Comparison of ENCODE assay signal across 8 cellular contexts in the genomic region with DNA sequence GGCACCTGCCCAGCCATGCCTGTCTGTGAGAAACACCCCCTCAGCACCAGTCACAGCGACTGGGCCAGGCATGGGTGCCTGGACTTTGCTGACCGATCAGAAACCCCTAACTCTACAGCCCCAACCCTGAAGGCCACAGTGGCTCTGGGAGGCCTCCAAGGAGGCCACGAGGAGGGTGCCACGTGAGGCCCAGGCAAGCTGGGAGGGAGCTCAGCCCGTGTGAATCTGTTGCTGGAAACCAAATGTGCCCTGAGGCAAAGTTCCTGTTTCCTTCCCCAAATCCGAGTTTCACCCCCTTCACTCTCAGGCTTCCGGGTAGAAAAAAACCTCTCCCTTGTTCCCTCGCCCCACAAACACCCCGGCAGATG. TPM values are rescaled to one million over a fixed set of nuclear protein-coding genes. Genes with fewer than 3 reads are reported as not detected.
A peak's percentile ranks its signal among the peaks of the same experiment; 100 is the strongest.
DNase-seq lines count a peak whose midpoint lies in the region; ATAC-seq and TF ChIP-seq lines count a peak whose summit lies in the region.

No MANE protein-coding gene starts in this region.

- no peak overlapping the region for H3K4me3 ChIP-seq in naive thymus-derived CD4-positive, alpha-beta T cell (ENCODE audit: low read length)
- no peak overlapping the region for H3K4me3 ChIP-seq in MG63

- no peaks in the 10 kb centered on the region for H3K27me3 ChIP-seq in naive thymus-derived CD4-positive, alpha-beta T cell (ENCODE audit: control insufficient read depth in 2 of 2, insufficient read depth in 2 of 2, low read length in 2 of 2)
- no peaks in the 10 kb centered on the region for H3K27me3 ChIP-seq in MG63

- H3K9me3 ChIP-seq in naive thymus-derived CD4-positive, alpha-beta T cell (ENCODE audit: control insufficient read depth in 2 of 3, low read length in 3 of 3) = no peaks in the 10 kb centered on the region
- no peaks in the 10 kb centered on the region for H3K9me3 ChIP-seq in MG63

- in situ Hi-C loops in GM13976 (cut with MboI; ENCODE audit: low sequenced_read_pairs, unreplicated experiment) = no loop called here

- peak overlapping the region; percentile 74 for H3K4me3 Mint-ChIP-seq in activated CD4-positive, alpha-beta memory T cell treated with anti-CD3 and anti-CD28 coated beads for 36 hours
- H3K4me3 Mint-ChIP-seq in naive thymus-derived CD4-positive, alpha-beta T cell = peak overlapping the region; percentile 78 to 90 (median 84)

- no peak overlapping the region for H3K27ac Mint-ChIP-seq in activated CD4-positive, alpha-beta memory T cell treated with anti-CD3 and anti-CD28 coated beads for 36 hours
- H3K27ac Mint-ChIP-seq in naive thymus-derived CD4-positive, alpha-beta T cell = peak overlapping the region in 8 of 9 donors; percentile 74 to 89 (median 80)

- H3K4me1 Mint-ChIP-seq in activated CD4-positive, alpha-beta memory T cell treated with anti-CD3 and anti-CD28 coated beads for 36 hours (ENCODE audit: low read depth) = peaks cover 22% of the 10 kb centered on the region
- peaks cover 8 to 35% (median 26%) of the 10 kb centered on the region in 7 donors for H3K4me1 Mint-ChIP-seq in naive thymus-derived CD4-positive, alpha-beta T cell

- CTCF ChIA-PET in activated CD4-positive, alpha-beta memory T cell treated with anti-CD3 and anti-CD28 coated beads for 36 hours (lab: Charles Lee) = interaction anchor here (0.7 kb wide), 1 partner anchor 9 kb away, joined by 4 read pairs; no protein-coding TSS in a partner anchor
- CTCF ChIA-PET in naive thymus-derived CD4-positive, alpha-beta T cell (lab: Charles Lee) = interaction anchor here (0.7 to 1.4 kb wide), 2 partner anchors 47 to 897 kb away, joined by 4 to 7 read pairs; no protein-coding TSS in a partner anchor
- CTCF ChIA-PET in HEK293T (lab: Yijun Ruan, JAX) = no interaction called here

- no peaks in the 10 kb centered on the region for H3K9me3 Mint-ChIP-seq in activated CD4-positive, alpha-beta memory T cell treated with anti-CD3 and anti-CD28 coated beads for 36 hours
- H3K9me3 Mint-ChIP-seq in naive thymus-derived CD4-positive, alpha-beta T cell = peaks cover 0 to 1% (median 0%) of the 10 kb centered on the region in 11 donors

- POLR2A ChIA-PET in activated CD4-positive, alpha-beta memory T cell treated with anti-CD3 and anti-CD28 coated beads for 36 hours (lab: Charles Lee) = no interaction called here
- POLR2A ChIA-PET in naive thymus-derived CD4-positive, alpha-beta T cell (lab: Charles Lee) = interaction anchor here (0.7 to 1.5 kb wide), 3 partner anchors 8 to 36 kb away, joined by 3 to 5 read pairs (median 3); partner anchors contain the start of genes NDUFS8 and TCIRG1
- POLR2A ChIA-PET in HEK293T (lab: Yijun Ruan, JAX) = no interaction called here

- peaks cover 6 to 14% of the 10 kb centered on the region in 2 donors for H3K4me1 ChIP-seq in naive thymus-derived CD4-positive, alpha-beta T cell (ENCODE audit: control insufficient read depth in 2 of 2, insufficient read depth in 2 of 2, low read length in 2 of 2)

- TF ChIP-seq CTCF in GM13976 (IDR thresholded peaks at IDR 0.05; ENCODE audit: borderline replicate concordance, control extremely low read depth, extremely low read depth, insufficient read depth, missing control alignments) = no peak

- no peaks in the 10 kb centered on the region for H3K27me3 Mint-ChIP-seq in activated CD4-positive, alpha-beta memory T cell treated with anti-CD3 and anti-CD28 coated beads for 36 hours
- no peaks in the 10 kb centered on the region for H3K27me3 Mint-ChIP-seq in naive thymus-derived CD4-positive, alpha-beta T cell

- no peak overlapping the region for H3K27ac ChIP-seq in naive thymus-derived CD4-positive, alpha-beta T cell (ENCODE audit: low read depth, low read length)

- H3K36me3 ChIP-seq in naive thymus-derived CD4-positive, alpha-beta T cell (ENCODE audit: control insufficient read depth in 2 of 3, insufficient read depth in 3 of 3, low read length in 3 of 3) = no peaks in the 10 kb centered on the region
- H3K36me3 ChIP-seq in MG63 = no peaks in the 10 kb centered on the region

- intact Hi-C loops in activated CD4-positive, alpha-beta memory T cell treated with anti-CD3 and anti-CD28 coated beads for 36 hours (cut with micrococcal nuclease) = loop anchor here (5.0 kb wide), 1 partner anchor 35 kb away; the partner anchor contains the start of gene TCIRG1
- intact Hi-C loops in naive thymus-derived CD4-positive, alpha-beta T cell (cut with micrococcal nuclease) = loop anchor here (5.0 to 10.0 kb wide), 3 partner anchors 120 to 272 kb away; partner anchors contain the start of genes CHKA (in 2 of the 2) and C11orf24 (in 1 of the 2)

- H3K36me3 Mint-ChIP-seq in activated CD4-positive, alpha-beta memory T cell treated with anti-CD3 and anti-CD28 coated beads for 36 hours = no peaks in the 10 kb centered on the region
- H3K36me3 Mint-ChIP-seq in naive thymus-derived CD4-positive, alpha-beta T cell = peaks cover 0 to 5% (median 0%) of the 10 kb centered on the region in 5 donors

- DNase-seq in GM13976 (ENCODE audit: low spot score) (peak; percentile 63), MG63 (no peak), HEK293T (ENCODE audit: extremely low spot score) (no peak)
- DNase-seq in activated CD4-positive, alpha-beta memory T cell treated with anti-CD3 and anti-CD28 coated beads for 36 hours = no peak
- no peak for DNase-seq in naive thymus-derived CD4-positive, alpha-beta T cell
- no peak for DNase-seq in effector CD4-positive, alpha-beta T cell

- peak; percentile 18 for ATAC-seq in HG02884 (IDR thresholded peaks at IDR 0.05; ENCODE audit: unreplicated experiment)
- no peak for ATAC-seq in naive thymus-derived CD4-positive, alpha-beta T cell
- no peak for ATAC-seq in SK-N-SH treated with all-trans-retinoic acid at 6 μM for 48 hours

TF ChIP-seq in HEK293T, 16 proteins besides CTCF, POLR2A, EP300 and RAD21:
- TF ChIP-seq ARNT (IDR thresholded peaks at IDR 0.05) (no peak), CTBP1 (IDR thresholded peaks at IDR 0.05; ENCODE audit: borderline replicate concordance) (no peak), LEF1 (IDR thresholded peaks at IDR 0.05; ENCODE audit: borderline replicate concordance) (no peak), ELF4 (IDR thresholded peaks at IDR 0.05) (no peak), ZNF384 (IDR thresholded peaks at IDR 0.05) (no peak), FOXA1 (IDR thresholded peaks at IDR 0.05) (no peak)

TF ChIP-seq in SK-N-SH treated with all-trans-retinoic acid at 6 μM for 48 hours, 23 proteins besides CTCF, POLR2A, EP300 and RAD21 (continues in another document):
- TF ChIP-seq BACH2 (CRISPR knock-in tag; IDR thresholded peaks at IDR 0.05; ENCODE audit: borderline replicate concordance) (no peak), PPARA (CRISPR knock-in tag; IDR thresholded peaks at IDR 0.05; ENCODE audit: borderline replicate concordance) (no peak), OSR1 (CRISPR knock-in tag; IDR thresholded peaks at IDR 0.05) (no peak), CSDC2 (CRISPR knock-in tag; IDR thresholded peaks at IDR 0.05) (no peak), POU6F1 (CRISPR knock-in tag; IDR thresholded peaks at IDR 0.05; ENCODE audit: borderline replicate concordance, low read depth) (no peak)
- TF ChIP-seq, protein P1, sequence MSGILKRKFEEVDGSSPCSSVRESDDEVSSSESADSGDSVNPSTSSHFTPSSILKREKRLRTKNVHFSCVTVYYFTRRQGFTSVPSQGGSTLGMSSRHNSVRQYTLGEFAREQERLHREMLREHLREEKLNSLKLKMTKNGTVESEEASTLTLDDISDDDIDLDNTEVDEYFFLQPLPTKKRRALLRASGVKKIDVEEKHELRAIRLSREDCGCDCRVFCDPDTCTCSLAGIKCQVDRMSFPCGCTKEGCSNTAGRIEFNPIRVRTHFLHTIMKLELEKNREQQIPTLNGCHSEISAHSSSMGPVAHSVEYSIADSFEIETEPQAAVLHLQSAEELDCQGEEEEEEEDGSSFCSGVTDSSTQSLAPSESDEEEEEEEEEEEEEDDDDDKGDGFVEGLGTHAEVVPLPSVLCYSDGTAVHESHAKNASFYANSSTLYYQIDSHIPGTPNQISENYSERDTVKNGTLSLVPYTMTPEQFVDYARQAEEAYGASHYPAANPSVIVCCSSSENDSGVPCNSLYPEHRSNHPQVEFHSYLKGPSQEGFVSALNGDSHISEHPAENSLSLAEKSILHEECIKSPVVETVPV (CRISPR knock-in tag; IDR thresholded peaks at IDR 0.05) = no peak

RNA-seq across cellular contexts. Expression of gene UNC93B1, which starts 1.3 kb away (rescaled TPM):
- total RNA-seq in activated CD4-positive, alpha-beta memory T cell treated with anti-CD3 and anti-CD28 coated beads for 36 hours = 10 to 100 TPM; 20.0 to 21.5 TPM
- 10 to 100 TPM; 10.1 to 76.3 (median 21.1) TPM for total RNA-seq in naive thymus-derived CD4-positive, alpha-beta T cell
- polyA plus RNA-seq in naive thymus-derived CD4-positive, alpha-beta T cell = 10 to 100 TPM in 1 of 2 donors, 1 to 10 TPM in 1; 4.3 to 12.7 TPM
- 21.0 and 37.7 TPM in 2 replicates for total RNA-seq in MG63 (2014; rRNA removed; shearing (Covaris generic); ENCODE audit: low replicate concordance)

RNA-seq across cellular contexts. Expression of gene ALDH3B1, which starts 7.6 kb away (rescaled TPM):
- total RNA-seq in activated CD4-positive, alpha-beta memory T cell treated with anti-CD3 and anti-CD28 coated beads for 36 hours = not detected
- total RNA-seq in naive thymus-derived CD4-positive, alpha-beta T cell = 10 to 100 TPM in 1 of 5 experiments, 1 to 10 TPM in 1, under 1 TPM in 2, not detected in 1; 0.57 to 29.5 (median 1.9) TPM
- under 1 TPM in 1 of 2 donors, not detected in 1; 0.05 TPM for polyA plus RNA-seq in naive thymus-derived CD4-positive, alpha-beta T cell
- 7.5 and 14.0 TPM in 2 replicates for total RNA-seq in MG63 (2014; rRNA removed; shearing (Covaris generic); ENCODE audit: low replicate concordance)

RNA-seq across cellular contexts. Expression of gene NDUFS8, which starts 27.9 kb away (rescaled TPM):
- 100 to 1,000 TPM; 134 to 140 TPM for total RNA-seq in activated CD4-positive, alpha-beta memory T cell treated with anti-CD3 and anti-CD28 coated beads for 36 hours
- 100 to 1,000 TPM in 1 of 5 experiments, 10 to 100 TPM in 4; 67.1 to 126 (median 80.1) TPM for total RNA-seq in naive thymus-derived CD4-positive, alpha-beta T cell
- 100 to 1,000 TPM; 172 to 197 TPM for polyA plus RNA-seq in naive thymus-derived CD4-positive, alpha-beta T cell
- 218 and 256 TPM in 2 replicates for total RNA-seq in MG63 (2014; rRNA removed; shearing (Covaris generic); ENCODE audit: low replicate concordance)

RNA-seq across cellular contexts. Expression of gene TCIRG1, which starts 36.3 kb away (rescaled TPM):
- 100 to 1,000 TPM; 167 to 175 TPM for total RNA-seq in activated CD4-positive, alpha-beta memory T cell treated with anti-CD3 and anti-CD28 coated beads for 36 hours
- 100 to 1,000 TPM; 164 to 381 (median 194) TPM for total RNA-seq in naive thymus-derived CD4-positive, alpha-beta T cell
- 10 to 100 TPM; 27.3 to 39.0 TPM for polyA plus RNA-seq in naive thymus-derived CD4-positive, alpha-beta T cell
- 26.4 and 36.9 TPM in 2 replicates for total RNA-seq in MG63 (2014; rRNA removed; shearing (Covaris generic); ENCODE audit: low replicate concordance)
